In the genomic region with DNA sequence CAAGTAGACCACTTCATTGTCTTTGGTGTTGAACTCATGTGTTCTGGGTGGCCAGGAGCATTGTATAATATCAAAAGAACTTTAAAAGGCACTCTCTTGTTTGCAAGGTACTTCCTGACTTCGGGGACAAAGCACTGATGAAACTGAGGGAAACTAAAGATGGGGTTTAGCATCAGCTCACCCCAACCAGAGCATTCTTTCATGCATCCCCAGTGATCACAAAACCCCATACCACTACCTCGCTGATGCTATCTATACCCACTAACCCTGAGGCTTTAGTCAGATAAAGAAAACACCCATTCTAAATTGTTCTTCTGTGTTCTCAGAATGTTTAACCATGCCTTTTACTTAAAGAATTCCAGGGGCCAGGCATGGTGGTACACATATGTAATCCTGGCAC, we compare ENCODE assay signal across 22 cellular contexts.
DNase-seq lines count a peak whose midpoint lies in the region; ATAC-seq lines count a peak whose summit lies in the region.
"Had no signal": no experiment of that assay in that cellular context is flagged by ENCODE, and none has a peak within 500 bp of the region (broad histone marks: within the 10 kb centered on the region; RNA-seq: fewer than 3 reads in every experiment).

No MANE protein-coding gene starts in this region.

- H3K4me1 ChIP-seq in CD8-positive, alpha-beta memory T cell (ENCODE audit: insufficient read depth, low read length), result peaks cover 52% of the 10 kb centered on the region
- H3K4me1 ChIP-seq in muscle layer of colon (ENCODE audit: insufficient read depth, low read length), result peaks cover 67% of the 10 kb centered on the region

- H3K9me3 ChIP-seq in CD8-positive, alpha-beta memory T cell (ENCODE audit: low read length), result no peaks in the 10 kb centered on the region
- no peaks in the 10 kb centered on the region for H3K9me3 ChIP-seq in muscle layer of colon (ENCODE audit: low read length)

- no peak overlapping the region for H3K9ac ChIP-seq in muscle layer of colon (ENCODE audit: low read length)
- H3K9ac ChIP-seq: GM23248 had no signal

- peaks cover 46% of the 10 kb centered on the region for H3K4me1 Mint-ChIP-seq in activated CD4-positive, alpha-beta T cell treated with anti-CD3 and anti-CD28 coated beads, Interleukin-2, amount 10 ng/mL, durations not matched to agents 24 days and 14 days
- H3K4me1 Mint-ChIP-seq in activated naive CD4-positive, alpha-beta T cell treated with anti-CD3 and anti-CD28 coated beads, Interleukin-2, amount 10 ng/mL, durations not matched to agents 7 days and 5 days, result peaks cover 73% of the 10 kb centered on the region
- H3K4me1 Mint-ChIP-seq in CD8-positive, alpha-beta memory T cell, result peaks cover 56 to 89% (median 88%) of the 10 kb centered on the region in 3 donors

- CTCF ChIA-PET in activated naive CD4-positive, alpha-beta T cell treated with anti-CD3 and anti-CD28 coated beads, Interleukin-2, amount 10 ng/mL, durations not matched to agents 7 days and 5 days (lab: Charles Lee), result no interaction called here
- CTCF ChIA-PET in CD8-positive, alpha-beta memory T cell (lab: Charles Lee), result no interaction called here

- POLR2A ChIA-PET in CD8-positive, alpha-beta memory T cell (lab: Charles Lee), result interaction anchor here (0.6 kb wide), 2 partner anchors 380 to 505 kb away, joined by 3 to 6 read pairs; no protein-coding TSS in a partner anchor

- peaks cover 54% of the 10 kb centered on the region for H3K36me3 Mint-ChIP-seq in activated CD4-positive, alpha-beta T cell treated with anti-CD3 and anti-CD28 coated beads, Interleukin-2, amount 10 ng/mL, durations not matched to agents 24 days and 14 days (ENCODE audit: low read depth)
- peaks cover 76% of the 10 kb centered on the region for H3K36me3 Mint-ChIP-seq in activated naive CD4-positive, alpha-beta T cell treated with anti-CD3 and anti-CD28 coated beads, Interleukin-2, amount 10 ng/mL, durations not matched to agents 7 days and 5 days
- H3K36me3 Mint-ChIP-seq in CD8-positive, alpha-beta memory T cell, result peaks cover 10 to 30% (median 11%) of the 10 kb centered on the region in 3 donors

- no peak overlapping the region for H3K27ac ChIP-seq in CD8-positive, alpha-beta memory T cell (ENCODE audit: low read depth, low read length)
- peak overlapping the region; percentile 64 for H3K27ac ChIP-seq in muscle layer of colon (ENCODE audit: low read depth, low read length)
- H3K27ac ChIP-seq: GM23248 had no signal

- H3K4me3 Mint-ChIP-seq in activated CD4-positive, alpha-beta T cell treated with anti-CD3 and anti-CD28 coated beads, Interleukin-2, amount 10 ng/mL, durations not matched to agents 24 days and 14 days, result no peak overlapping the region
- no peak overlapping the region for H3K4me3 Mint-ChIP-seq in activated naive CD4-positive, alpha-beta T cell treated with anti-CD3 and anti-CD28 coated beads, Interleukin-2, amount 10 ng/mL, durations not matched to agents 7 days and 5 days
- no peak overlapping the region for H3K4me3 Mint-ChIP-seq in CD8-positive, alpha-beta memory T cell
- H3K4me3 Mint-ChIP-seq: H9 had no signal

- intact Hi-C loops in activated CD4-positive, alpha-beta T cell treated with anti-CD3 and anti-CD28 coated beads, Interleukin-2, amount 10 ng/mL, durations not matched to agents 24 days and 14 days (cut with micrococcal nuclease), result no loop called here

- H3K4me3 ChIP-seq in CD8-positive, alpha-beta memory T cell (ENCODE audit: low read length), result no peak overlapping the region
- H3K4me3 ChIP-seq in muscle layer of colon (ENCODE audit: low read depth in 1 of 2, low read length in 2 of 2), result no peak overlapping the region
- H3K4me3 ChIP-seq: GM23248, K562 had no signal

- no peaks in the 10 kb centered on the region for H3K27me3 Mint-ChIP-seq in activated CD4-positive, alpha-beta T cell treated with anti-CD3 and anti-CD28 coated beads, Interleukin-2, amount 10 ng/mL, durations not matched to agents 24 days and 14 days
- no peaks in the 10 kb centered on the region for H3K27me3 Mint-ChIP-seq in activated naive CD4-positive, alpha-beta T cell treated with anti-CD3 and anti-CD28 coated beads, Interleukin-2, amount 10 ng/mL, durations not matched to agents 7 days and 5 days
- H3K27me3 Mint-ChIP-seq in CD8-positive, alpha-beta memory T cell, result no peaks in the 10 kb centered on the region

- H3K27me3 ChIP-seq in CD8-positive, alpha-beta memory T cell (ENCODE audit: insufficient read depth, low read length, poor library complexity, severe bottlenecking), result no peaks in the 10 kb centered on the region
- H3K27me3 ChIP-seq in muscle layer of colon (ENCODE audit: control insufficient read depth in 1 of 2, insufficient read depth in 2 of 2, low read length in 2 of 2), result no peaks in the 10 kb centered on the region

- ATAC-seq in left lobe of liver, result no peak
- ATAC-seq: K562 had no signal

- peak; percentile 68 for DNase-seq in activated CD4-positive, alpha-beta T cell treated with anti-CD3 and anti-CD28 coated beads, Interleukin-2, amount 10 ng/mL, durations not matched to agents 24 days and 14 days
- no peak for DNase-seq in activated CD4-positive, alpha-beta T cell treated with anti-CD3 and anti-CD28 coated beads for 1 hour
- no peak for DNase-seq in activated naive CD4-positive, alpha-beta T cell treated with anti-CD3 and anti-CD28 coated beads, Interleukin-2, amount 10 ng/mL, durations not matched to agents 7 days and 5 days
- no peak for DNase-seq in activated naive CD4-positive, alpha-beta T cell treated with anti-CD3 and anti-CD28 coated beads, Interleukin-2, amount 50 U/mL, for 16 hours
- no peak for DNase-seq in CD8-positive, alpha-beta memory T cell
- DNase-seq in left lobe of liver (ENCODE audit: low spot score) (no peak), DMS153 (lab: John Stamatoyannopoulos, UW) (no peak)
- DNase-seq: 8988T, GM23248, H9, Kasumi-1, NCI-H1092 treated with DMSO at 0.1 percent for 48 hours, NCI-H1436, NCI-H2081 treated with DMSO at 0.1 percent for 48 hours, NCI-H2171, NCI-H226, NCI-H510A, NCI-H69, Right ventricle myocardium superior, RPMI8226 had no signal

- no peaks in the 10 kb centered on the region for H3K36me3 ChIP-seq in CD8-positive, alpha-beta memory T cell (ENCODE audit: insufficient read depth, low read length)
- no peaks in the 10 kb centered on the region for H3K36me3 ChIP-seq in muscle layer of colon (ENCODE audit: insufficient read depth, low read length)

- H3K9me3 Mint-ChIP-seq in activated CD4-positive, alpha-beta T cell treated with anti-CD3 and anti-CD28 coated beads, Interleukin-2, amount 10 ng/mL, durations not matched to agents 24 days and 14 days, result peaks cover 14% of the 10 kb centered on the region
- peaks cover 26% of the 10 kb centered on the region for H3K9me3 Mint-ChIP-seq in activated naive CD4-positive, alpha-beta T cell treated with anti-CD3 and anti-CD28 coated beads, Interleukin-2, amount 10 ng/mL, durations not matched to agents 7 days and 5 days
- no peaks in the 10 kb centered on the region for H3K9me3 Mint-ChIP-seq in CD8-positive, alpha-beta memory T cell
- H3K9me3 Mint-ChIP-seq: H9 had no signal

- no peak overlapping the region for H3K27ac Mint-ChIP-seq in activated CD4-positive, alpha-beta T cell treated with anti-CD3 and anti-CD28 coated beads, Interleukin-2, amount 10 ng/mL, durations not matched to agents 24 days and 14 days
- H3K27ac Mint-ChIP-seq in activated naive CD4-positive, alpha-beta T cell treated with anti-CD3 and anti-CD28 coated beads, Interleukin-2, amount 10 ng/mL, durations not matched to agents 7 days and 5 days, result peak overlapping the region; percentile 44
- H3K27ac Mint-ChIP-seq in CD8-positive, alpha-beta memory T cell, result peak overlapping the region in 6 of 8 donors; percentile 32 to 85 (median 57)
- H3K27ac Mint-ChIP-seq: H9 had no signal
